In the genomic region with DNA sequence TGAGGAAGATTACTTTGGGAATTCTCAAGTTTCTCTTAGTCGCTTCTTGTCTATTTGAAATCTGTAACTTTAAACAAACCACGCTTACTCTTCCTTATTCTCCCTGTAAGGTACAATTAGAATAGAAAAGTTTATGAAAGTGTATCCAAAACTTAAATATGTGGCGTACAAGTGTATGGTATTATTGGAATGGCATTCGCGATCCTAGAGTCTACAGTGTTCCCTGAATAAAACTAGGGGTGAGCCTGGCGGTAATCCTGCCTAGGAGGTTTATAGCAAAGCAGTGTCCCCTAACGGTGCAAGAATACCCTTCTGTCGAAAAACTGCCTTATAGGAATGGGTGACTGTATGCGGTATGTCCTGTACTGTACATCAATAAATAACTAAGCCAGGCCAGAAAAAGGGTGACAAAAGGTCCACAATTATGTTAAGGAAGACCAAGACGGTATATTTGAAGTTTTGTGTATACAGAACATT, we compare ENCODE assay signal across 8 cellular contexts. TPM values are rescaled to one million over a fixed set of nuclear protein-coding genes. Genes with fewer than 3 reads are reported as not detected.
DNase-seq lines count a peak whose midpoint lies in the region; ATAC-seq and TF ChIP-seq lines count a peak whose summit lies in the region.

No MANE protein-coding gene starts in this region.

- peak overlapping the region; percentile 60 to 74 for H3K9ac ChIP-seq in stomach smooth muscle (ENCODE audit: low read length in 2 of 2)

- H3K27ac ChIP-seq in WERI-Rb-1 = no peak overlapping the region; the same call in 1 of the 2 replicates
- H3K27ac ChIP-seq in iPS DF 6.9 (ENCODE audit: low read length) = no peak overlapping the region
- H3K27ac ChIP-seq in stomach smooth muscle (ENCODE audit: low read length) = peak overlapping the region; percentile 62

- no peaks in the 10 kb centered on the region for H3K27me3 ChIP-seq in WERI-Rb-1 (ENCODE audit: insufficient read depth, low read depth, severe bottlenecking)
- no peaks in the 10 kb centered on the region for H3K27me3 ChIP-seq in iPS DF 6.9 (ENCODE audit: control insufficient read depth, insufficient read depth, low read length)
- H3K27me3 ChIP-seq in stomach smooth muscle (ENCODE audit: control insufficient read depth in 1 of 2, insufficient read depth in 2 of 2, low read length in 2 of 2) = no peaks in the 10 kb centered on the region

- peak overlapping the region; percentile 95 for H3K4me3 Mint-ChIP-seq in activated CD4-positive, alpha-beta T cell treated with anti-CD3 and anti-CD28 coated beads, Interleukin-2, amount 10 ng/mL, durations not matched to agents 7 days and 5 days

- no peaks in the 10 kb centered on the region for H3K9me3 Mint-ChIP-seq in activated CD4-positive, alpha-beta T cell treated with anti-CD3 and anti-CD28 coated beads, Interleukin-2, amount 10 ng/mL, durations not matched to agents 7 days and 5 days

- no peak for ATAC-seq in GM21576 (IDR thresholded peaks at IDR 0.05; ENCODE audit: unreplicated experiment)

- WGBS in iPS DF 6.9 (ENCODE audit: insufficient coverage, insufficient read length) = no CpG with 5 or more reads among the region's 10 CpGs

- no peaks in the 10 kb centered on the region for H3K36me3 ChIP-seq in WERI-Rb-1
- no peaks in the 10 kb centered on the region for H3K36me3 ChIP-seq in iPS DF 6.9 (ENCODE audit: control insufficient read depth, insufficient read depth, low read length)
- H3K36me3 ChIP-seq in stomach smooth muscle (ENCODE audit: control insufficient read depth in 2 of 2, insufficient read depth in 2 of 2, low read length in 2 of 2) = peaks cover 0 to 2% of the 10 kb centered on the region in 2 donors

- H3K27ac Mint-ChIP-seq in activated CD4-positive, alpha-beta T cell treated with anti-CD3 and anti-CD28 coated beads, Interleukin-2, amount 10 ng/mL, durations not matched to agents 7 days and 5 days = peak overlapping the region; percentile 96

- H3K9me3 ChIP-seq in WERI-Rb-1 (ENCODE audit: severe bottlenecking) (no peaks in the 10 kb centered on the region), iPS DF 6.9 (ENCODE audit: control insufficient read depth, insufficient read depth, low read length) (no peaks in the 10 kb centered on the region), stomach smooth muscle (ENCODE audit: control insufficient read depth in 2 of 2, low read length in 2 of 2) (no peaks in the 10 kb centered on the region)

- TF ChIP-seq CTCF in WERI-Rb-1 (IDR thresholded peaks at IDR 0.05; ENCODE audit: low read depth, low read length) = no peak

- POLR2A ChIA-PET in activated CD4-positive, alpha-beta T cell treated with anti-CD3 and anti-CD28 coated beads, Interleukin-2, amount 10 ng/mL, durations not matched to agents 7 days and 5 days (lab: Charles Lee) = interaction anchor here (0.6 kb wide), 1 partner anchor 372 kb away, joined by 6 read pairs; no protein-coding TSS in a partner anchor

- H3K4me1 ChIP-seq in iPS DF 6.9 (ENCODE audit: control insufficient read depth, insufficient read depth, low read length) (no peaks in the 10 kb centered on the region), stomach smooth muscle (ENCODE audit: control insufficient read depth, insufficient read depth, low read length) (peaks cover 3% of the 10 kb centered on the region)

- no peaks in the 10 kb centered on the region for H3K27me3 Mint-ChIP-seq in activated CD4-positive, alpha-beta T cell treated with anti-CD3 and anti-CD28 coated beads, Interleukin-2, amount 10 ng/mL, durations not matched to agents 7 days and 5 days

- H3K4me1 Mint-ChIP-seq in activated CD4-positive, alpha-beta T cell treated with anti-CD3 and anti-CD28 coated beads, Interleukin-2, amount 10 ng/mL, durations not matched to agents 7 days and 5 days = peaks cover 59% of the 10 kb centered on the region

- H3K36me3 Mint-ChIP-seq in activated CD4-positive, alpha-beta T cell treated with anti-CD3 and anti-CD28 coated beads, Interleukin-2, amount 10 ng/mL, durations not matched to agents 7 days and 5 days (ENCODE audit: low read depth) = peaks cover 8% of the 10 kb centered on the region

- DNase-seq in activated CD4-positive, alpha-beta T cell treated with anti-CD3 and anti-CD28 coated beads, Interleukin-2, amount 10 ng/mL, durations not matched to agents 7 days and 5 days = no peak
- DNase-seq in activated CD4-positive, alpha-beta T cell treated with anti-CD3 and anti-CD28 coated beads for 4 hours = no peak
- DNase-seq in WERI-Rb-1 (no peak), iPS DF 6.9 (ENCODE audit: low read depth, low spot score) (no peak), cortex of kidney (lab: John Stamatoyannopoulos, UW) (no peak), T-helper 9 cell (no peak)

- peak overlapping the region; percentile 75 for H3K4me3 ChIP-seq in WERI-Rb-1 (ENCODE audit: low read depth, low read length)
- H3K4me3 ChIP-seq in iPS DF 6.9 (ENCODE audit: low read length) = peak overlapping the region; percentile 81; the same call in 1 of the 2 replicates
- peak overlapping the region; percentile 82 to 89 for H3K4me3 ChIP-seq in stomach smooth muscle (ENCODE audit: low read length in 2 of 2)

- CTCF ChIA-PET in activated CD4-positive, alpha-beta T cell treated with anti-CD3 and anti-CD28 coated beads, Interleukin-2, amount 10 ng/mL, durations not matched to agents 7 days and 5 days (lab: Charles Lee) = no interaction called here

RNA-seq across cellular contexts. Expression of gene TASOR2, which starts 1.2 kb away (rescaled TPM):
- total RNA-seq in activated CD4-positive, alpha-beta T cell treated with anti-CD3 and anti-CD28 coated beads, Interleukin-2, amount 10 ng/mL, durations not matched to agents 7 days and 5 days = 10 to 100 TPM; 45.7 to 49.4 TPM

RNA-seq across cellular contexts. Expression of gene ASB13, which starts 19.4 kb away (rescaled TPM):
- total RNA-seq in activated CD4-positive, alpha-beta T cell treated with anti-CD3 and anti-CD28 coated beads, Interleukin-2, amount 10 ng/mL, durations not matched to agents 7 days and 5 days = 1 to 10 TPM; 4.5 to 6.0 TPM
